In genomic region chr2:197209742-197210408, GRCh38 we compare ENCODE assay signal across 9 cellular contexts.
A peak's percentile ranks its signal among the peaks of the same experiment; 100 is the strongest.
DNase-seq lines count a peak whose midpoint lies in the region; ATAC-seq and TF ChIP-seq lines count a peak whose summit lies in the region.
"Had no signal": no experiment of that assay in that cellular context is flagged by ENCODE, and none has a peak within 500 bp of the region (broad histone marks: within the 10 kb centered on the region; RNA-seq: fewer than 3 reads in every experiment).

No MANE protein-coding gene starts in this region.

- CTCF ChIA-PET in activated CD4-positive, alpha-beta T cell treated with anti-CD3 and anti-CD28 coated beads for 36 hours (lab: Charles Lee): interaction anchor here (0.7 to 4.7 kb wide), 9 partner anchors 12 to 104 kb away, joined by 3 to 29 read pairs (median 4); no protein-coding TSS in a partner anchor

- H3F3A ChIP-seq in smooth muscle cell (ENCODE audit: low read depth): no peaks in the 10 kb centered on the region

- no peaks in the 10 kb centered on the region for H3K9me3 Mint-ChIP-seq in activated CD4-positive, alpha-beta T cell treated with anti-CD3 and anti-CD28 coated beads for 36 hours (ENCODE audit: low read depth)

- TF ChIP-seq CTCF in heart right ventricle (IDR thresholded peaks at IDR 0.05): no peak
- TF ChIP-seq CTCF in smooth muscle cell (IDR thresholded peaks at IDR 0.05; ENCODE audit: borderline replicate concordance, insufficient read depth, poor library complexity, severe bottlenecking): no peak

- TF ChIP-seq POLR2A in GM18951 (IDR thresholded peaks at IDR 0.05; ENCODE audit: extremely low read depth, insufficient read depth, insufficient read length): peak; percentile 25

- peak; percentile 82 for DNase-seq in activated CD4-positive, alpha-beta T cell treated with anti-CD3 and anti-CD28 coated beads for 36 hours
- DNase-seq in left colon (no peak), AG08395 (ENCODE audit: low spot score) (no peak), head of caudate nucleus (no peak), heart right ventricle (no peak), smooth muscle cell (lab: John Stamatoyannopoulos, UW; ENCODE audit: unreplicated experiment) (no peak)

- peaks cover 11% of the 10 kb centered on the region for H3K36me3 Mint-ChIP-seq in activated CD4-positive, alpha-beta T cell treated with anti-CD3 and anti-CD28 coated beads for 36 hours (ENCODE audit: low read depth)

- H3K27me3 ChIP-seq in heart right ventricle: no peaks in the 10 kb centered on the region
- no peaks in the 10 kb centered on the region for H3K27me3 ChIP-seq in smooth muscle cell (ENCODE audit: low read depth)

- POLR2A ChIA-PET in activated CD4-positive, alpha-beta T cell treated with anti-CD3 and anti-CD28 coated beads for 36 hours (lab: Charles Lee): interaction anchor here (1.0 to 2.4 kb wide), 3 partner anchors 11 to 95 kb away, joined by 3 to 17 read pairs (median 5); no protein-coding TSS in a partner anchor

- no peak overlapping the region for H2AFZ ChIP-seq in smooth muscle cell (ENCODE audit: low read depth)

- H3K27me3 Mint-ChIP-seq in activated CD4-positive, alpha-beta T cell treated with anti-CD3 and anti-CD28 coated beads for 36 hours: no peaks in the 10 kb centered on the region

- peaks cover 98% of the 10 kb centered on the region for H3K4me1 Mint-ChIP-seq in activated CD4-positive, alpha-beta T cell treated with anti-CD3 and anti-CD28 coated beads for 36 hours

- ATAC-seq in HG03097 (IDR thresholded peaks at IDR 0.05; ENCODE audit: low FRiP score, unreplicated experiment): peak; percentile 30
- ATAC-seq in activated CD4-positive, alpha-beta T cell treated with anti-CD3 and anti-CD28 coated beads for 36 hours: peak; percentile 64
- ATAC-seq in left colon: peak; percentile 49
- no peak for ATAC-seq in heart right ventricle
- ATAC-seq: Panc1 had no signal

- H3K4me3 Mint-ChIP-seq in activated CD4-positive, alpha-beta T cell treated with anti-CD3 and anti-CD28 coated beads for 36 hours: peak overlapping the region; percentile 30

- no peak overlapping the region for H3K4me2 ChIP-seq in smooth muscle cell

- intact Hi-C loops in activated CD4-positive, alpha-beta T cell treated with anti-CD3 and anti-CD28 coated beads for 36 hours (cut with DNase I, micrococcal nuclease): loop anchor here (1.0 to 10.0 kb wide), 5 partner anchors 11 to 1035 kb away; partner anchors contain the start of gene STK17B (in 1 of the 2)
- intact Hi-C loops in left colon (cut with DNase I, micrococcal nuclease): no loop called here
- intact Hi-C loops in head of caudate nucleus (cut with DNase I): no loop called here
- intact Hi-C loops in heart right ventricle (cut with DNase I): no loop called here

- H3K27ac Mint-ChIP-seq in activated CD4-positive, alpha-beta T cell treated with anti-CD3 and anti-CD28 coated beads for 36 hours: peak overlapping the region; percentile 99

- no peak overlapping the region for H3K9ac ChIP-seq in smooth muscle cell (ENCODE audit: low read depth)

- no peaks in the 10 kb centered on the region for H4K20me1 ChIP-seq in smooth muscle cell (ENCODE audit: low read depth)

- no peaks in the 10 kb centered on the region for H3K79me2 ChIP-seq in smooth muscle cell (ENCODE audit: low read depth)

- H3K9me3 ChIP-seq in heart right ventricle: no peaks in the 10 kb centered on the region
- no peaks in the 10 kb centered on the region for H3K9me3 ChIP-seq in smooth muscle cell (replicated peaks; ENCODE audit: low read depth)

- H3K4me1 ChIP-seq in heart right ventricle: peaks cover 0 to 97% (median 24%) of the 10 kb centered on the region in 9 donors
- no peaks in the 10 kb centered on the region for H3K4me1 ChIP-seq in smooth muscle cell (ENCODE audit: low read depth)

- no peaks in the 10 kb centered on the region for H3K36me3 ChIP-seq in heart right ventricle
- no peaks in the 10 kb centered on the region for H3K36me3 ChIP-seq in smooth muscle cell (ENCODE audit: low read depth)

- in situ Hi-C loops in GM18951 (cut with MboI; ENCODE audit: low sequenced_read_pairs, unreplicated experiment): no loop called here

- WGBS in heart right ventricle, 2 donors: 82 to 87% methylated on average over 6 of the region's 6 CpGs
- 61% methylated on average over 6 of the region's 6 CpGs for WGBS in smooth muscle cell (ENCODE audit: low lambda C conversion rate)

- H3K27ac ChIP-seq in heart right ventricle: peak overlapping the region in 2 of 10 donors; percentile 1 to 79
- no peak overlapping the region for H3K27ac ChIP-seq in smooth muscle cell (ENCODE audit: low read depth)

- H3K4me3 ChIP-seq in heart right ventricle: no peak overlapping the region
- H3K4me3 ChIP-seq in smooth muscle cell: no peak overlapping the region

Comparison
In these comparisons a context has a peak if more than half of its experiments do, and no peak if none do; other contexts are left out.
1. ATAC-seq: peak in HG03097 (single experiment), activated CD4-positive, alpha-beta T cell treated with anti-CD3 and anti-CD28 coated beads for 36 hours (single experiment) and left colon (single experiment); none in heart right ventricle (0 of 8).
2. intact Hi-C loops: an anchor here in activated CD4-positive, alpha-beta T cell treated with anti-CD3 and anti-CD28 coated beads for 36 hours (1.0 to 10.0 kb wide); none called in left colon, head of caudate nucleus and heart right ventricle.